2 cellular contexts compared by ENCODE assay signal in the genomic region with DNA sequence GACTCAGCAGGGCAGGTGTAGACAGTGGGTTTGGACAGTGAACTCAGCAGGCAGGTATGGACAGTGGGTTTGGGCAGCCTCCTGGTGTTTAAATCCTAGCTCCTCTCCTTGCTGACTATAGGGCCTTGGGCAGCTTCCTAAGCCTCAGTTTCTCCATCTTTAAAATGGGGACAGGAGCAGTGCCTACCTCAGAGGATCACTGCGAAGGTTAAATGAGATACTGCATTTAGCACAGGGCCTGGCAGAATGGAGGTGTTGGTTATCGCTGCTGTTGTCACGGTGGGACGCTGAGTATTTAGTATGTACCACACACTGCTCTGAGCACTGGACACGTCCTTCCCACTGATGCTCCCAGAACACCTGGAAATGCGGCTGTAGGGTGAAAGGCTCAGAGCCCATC.
TF ChIP-seq lines count a peak whose summit lies in the region.

No MANE protein-coding gene starts in this region.

TF ChIP-seq in HepG2, 621 proteins besides CTCF, POLR2A, EP300 and RAD21:
- TF ChIP-seq ARNT2 (CRISPR knock-in tag; IDR thresholded peaks at IDR 0.05; ENCODE audit: low read depth) (no peak), ZNF207 (IDR thresholded peaks at IDR 0.05; ENCODE audit: borderline replicate concordance) (no peak), ZNF629 (CRISPR knock-in tag; conservative IDR thresholded peaks at IDR 0.05) (peak; percentile 61), RELA (CRISPR knock-in tag; IDR thresholded peaks at IDR 0.05) (no peak), ZBTB26 (CRISPR knock-in tag; IDR thresholded peaks at IDR 0.05; ENCODE audit: borderline replicate concordance) (no peak), REST (IDR thresholded peaks at IDR 0.05; ENCODE audit: borderline replicate concordance in 1 of 2, low read depth in 1 of 2, low read length in 2 of 2) (no peak), ZBTB1 (CRISPR knock-in tag; IDR thresholded peaks at IDR 0.05; ENCODE audit: borderline replicate concordance) (no peak)

TF ChIP-seq in K562, 482 proteins besides CTCF, POLR2A, EP300 and RAD21:
- TF ChIP-seq MTA3 (IDR thresholded peaks at IDR 0.05; ENCODE audit: borderline replicate concordance) = no peak
- TF ChIP-seq BCOR (IDR thresholded peaks at IDR 0.05) = peak; percentile 39; the same call in 1 of the 2 replicates
- TF ChIP-seq KDM1A (IDR thresholded peaks at IDR 0.05) = 0 out of 4 replicates have a peak, but pooled peaks of 1 of the 2 experiments have one; percentile 15
- TF ChIP-seq IRF2 (CRISPR knock-in tag; IDR thresholded peaks at IDR 0.05) = no peak
- peak; percentile 85 for TF ChIP-seq RBM25 (IDR thresholded peaks at IDR 0.05; ENCODE audit: low read depth, low read length, severe bottlenecking)
